Comparison of ENCODE assay signal across 2 cellular contexts in the genomic region with DNA sequence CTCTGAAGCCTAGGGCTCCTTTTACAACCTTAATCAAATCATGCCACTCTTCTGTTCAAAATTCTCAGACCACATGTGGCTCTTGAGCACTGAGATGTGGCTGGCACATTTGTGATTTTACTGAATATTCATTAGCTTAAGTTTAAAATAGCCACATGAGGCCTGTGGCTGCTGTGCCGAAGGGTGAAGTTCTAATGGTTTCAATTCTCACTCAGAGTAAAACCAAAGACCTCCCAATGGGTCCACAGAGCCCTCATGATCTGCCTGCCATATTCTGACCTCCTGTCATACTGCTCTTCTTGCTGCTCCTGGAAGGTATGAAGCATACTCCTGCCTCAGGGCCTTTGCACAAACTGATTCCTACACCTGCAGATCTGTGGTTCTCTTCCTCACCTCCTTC.
A peak's percentile ranks its signal among the peaks of the same experiment; 100 is the strongest.
TF ChIP-seq lines count a peak whose summit lies in the region.

No MANE protein-coding gene starts in this region.

TF ChIP-seq in GM12891, 5 proteins besides CTCF, POLR2A, EP300 and RAD21:
- TF ChIP-seq POU2F2 (IDR thresholded peaks at IDR 0.05; ENCODE audit: low read depth, low read length) = 0 out of 2 replicates have a peak, but pooled peaks have one; percentile 30
- no peak for TF ChIP-seq POLR2AphosphoS5 (IDR thresholded peaks at IDR 0.05; ENCODE audit: low read depth, low read length)
TF ChIP-seq in GM12891: peak in this region for 1.

TF ChIP-seq in GM12878, 131 proteins besides CTCF, POLR2A, EP300 and RAD21:
- TF ChIP-seq FOXM1 (IDR thresholded peaks at IDR 0.05; ENCODE audit: low read depth, low read length) = 0 out of 2 replicates have a peak, but pooled peaks have one; percentile 16
- peak; percentile 21; the same call in 1 of the 2 replicates for TF ChIP-seq RUNX3 (IDR thresholded peaks at IDR 0.05; ENCODE audit: low read length)
- no peak for TF ChIP-seq SMC3 (IDR thresholded peaks at IDR 0.05; ENCODE audit: borderline replicate concordance, low read length)
